In genomic region chr13:78265098-78265497, GRCh38 we compare ENCODE assay signal across 25 cellular contexts.
"Had no signal": no experiment of that assay in that cellular context is flagged by ENCODE, and none has a peak within 500 bp of the region (broad histone marks: within the 10 kb centered on the region; RNA-seq: fewer than 3 reads in every experiment).

No MANE protein-coding gene starts in this region.

- H3K9me3 ChIP-seq: Peyer's patch had no signal

- H3K27me3 ChIP-seq: Peyer's patch had no signal

- H3K36me3 ChIP-seq: Peyer's patch had no signal

- H3K4me1 ChIP-seq: Peyer's patch had no signal

- H3K27ac ChIP-seq: Peyer's patch, RWPE1 had no signal

- ATAC-seq: activated CD8-positive, alpha-beta T cell treated with anti-CD3 and anti-CD28 coated beads, Interleukin-2, amount 10 ng/mL, durations not matched to agents 7 days and 5 days; K562; PC-3; Right ventricle myocardium inferior had no signal

- DNase-seq: activated CD4-positive, alpha-beta T cell treated with anti-CD3 and anti-CD28 coated beads, Interleukin-2, amount 10 ng/mL, durations not matched to agents 24 days and 14 days; activated CD4-positive, alpha-beta T cell treated with anti-CD3 and anti-CD28 coated beads, Interleukin-2, amount 50 U/mL, for 4 hours; activated CD8-positive, alpha-beta T cell treated with anti-CD3 and anti-CD28 coated beads, Interleukin-2, amount 10 ng/mL, durations not matched to agents 7 days and 5 days; activated gamma-delta T cell; activated naive CD4-positive, alpha-beta T cell treated with anti-CD3 and anti-CD28 coated beads, Interleukin-2, amount 10 ng/mL, durations not matched to agents 7 days and 5 days; activated T-cell treated with anti-CD3 and anti-CD28 coated beads, Interleukin-2, amount 50 U/mL, for 24 hours; amygdala; cerebellar nuclear complex; Karpas-422; NCI-H1105; NCI-H1417 treated with DMSO at 0.1 percent for 48 hours; NCI-H187 treated with DMSO at 0.1 percent for 48 hours; NCI-H2081; NCI-H2171 treated with DMSO at 0.1 percent for 48 hours; NCI-H2227 treated with DMSO at 0.1 percent for 48 hours; NCI-H446 treated with DMSO at 0.1 percent for 48 hours; NCI-H524 treated with DMSO at 0.1 percent for 48 hours; NCI-H748 treated with DMSO at 0.1 percent for 48 hours; NK-92 treated with Interleukin-12 subunit alpha and Interleukin-12 subunit beta, amount 100 ng/mL, for 24 hours; PC-3; Peyer's patch; T1000 had no signal

- H3K4me3 ChIP-seq: K562, Peyer's patch had no signal
